Comparison of ENCODE assay signal across 1 cellular context in genomic region chr6:158231551-158232444, GRCh38.
TF ChIP-seq lines count a peak whose summit lies in the region.

No MANE protein-coding gene starts in this region.

TF ChIP-seq in HepG2, 621 proteins besides CTCF, POLR2A, EP300 and RAD21 (continued from another document and continues in another):
- TF ChIP-seq ZNF280D (CRISPR knock-in tag; IDR thresholded peaks at IDR 0.05) (no peak), STAG1 (CRISPR knock-in tag; IDR thresholded peaks at IDR 0.05) (no peak), ISL2 (CRISPR knock-in tag; IDR thresholded peaks at IDR 0.05) (0 out of 2 replicates have a peak, but pooled peaks have one; percentile 30), PAF1 (CRISPR knock-in tag; IDR thresholded peaks at IDR 0.05) (no peak), CCDC6 (CRISPR knock-in tag; IDR thresholded peaks at IDR 0.05) (peak; percentile 69), MATR3 (CRISPR knock-in tag; IDR thresholded peaks at IDR 0.05) (no peak), SALL1 (CRISPR knock-in tag; IDR thresholded peaks at IDR 0.05) (peak; percentile 83), GFI1 (CRISPR knock-in tag; IDR thresholded peaks at IDR 0.05; ENCODE audit: borderline replicate concordance) (no peak), PITX1 (CRISPR knock-in tag; IDR thresholded peaks at IDR 0.05) (no peak), ISX (CRISPR knock-in tag; conservative IDR thresholded peaks at IDR 0.05) (no peak), PPARG (CRISPR knock-in tag; conservative IDR thresholded peaks at IDR 0.05) (no peak), ZNF180 (CRISPR knock-in tag; IDR thresholded peaks at IDR 0.05; ENCODE audit: borderline replicate concordance, low read depth) (no peak), TEAD2 (CRISPR knock-in tag; IDR thresholded peaks at IDR 0.05) (no peak), YEATS4 (CRISPR knock-in tag; IDR thresholded peaks at IDR 0.05; ENCODE audit: borderline replicate concordance) (peak; percentile 80), ZNF567 (CRISPR knock-in tag; IDR thresholded peaks at IDR 0.05; ENCODE audit: borderline replicate concordance) (no peak), ZBTB34 (CRISPR knock-in tag; IDR thresholded peaks at IDR 0.05) (no peak), NR1H2 (CRISPR knock-in tag; IDR thresholded peaks at IDR 0.05; ENCODE audit: borderline replicate concordance, low read depth) (no peak), ZNF703 (CRISPR knock-in tag; IDR thresholded peaks at IDR 0.05; ENCODE audit: borderline replicate concordance) (no peak), PHB2 (IDR thresholded peaks at IDR 0.05; ENCODE audit: partially characterized antibody) (no peak), GABPA (IDR thresholded peaks at IDR 0.05; ENCODE audit: low read depth, low read length) (peak; percentile 45), GABPA (CRISPR knock-in tag; IDR thresholded peaks at IDR 0.05; ENCODE audit: low read depth) (peak; percentile 75), TAF1 (CRISPR knock-in tag; IDR thresholded peaks at IDR 0.05) (peak; percentile 71), ZNF276 (CRISPR knock-in tag; IDR thresholded peaks at IDR 0.05; ENCODE audit: low read depth) (no peak), ZBTB49 (CRISPR knock-in tag; IDR thresholded peaks at IDR 0.05; ENCODE audit: borderline replicate concordance) (no peak), ZNF639 (CRISPR knock-in tag; conservative IDR thresholded peaks at IDR 0.05) (peak; percentile 68), HMGXB3 (CRISPR knock-in tag; IDR thresholded peaks at IDR 0.05; ENCODE audit: borderline replicate concordance) (no peak), HNRNPLL (IDR thresholded peaks at IDR 0.05; ENCODE audit: low read depth, low read length, poor library complexity, severe bottlenecking) (peak; percentile 64), KMT2B (CRISPR knock-in tag; IDR thresholded peaks at IDR 0.05) (peak; percentile 73), ZNF614 (CRISPR knock-in tag; IDR thresholded peaks at IDR 0.05; ENCODE audit: borderline replicate concordance) (no peak), NFYC (CRISPR knock-in tag; IDR thresholded peaks at IDR 0.05) (no peak), CBX1 (IDR thresholded peaks at IDR 0.05; ENCODE audit: low read depth) (no peak), SIN3A (IDR thresholded peaks at IDR 0.05; ENCODE audit: borderline replicate concordance, low read depth, low read length) (peak; percentile 74; the same call in 1 of the 2 replicates), ZBTB7B (CRISPR knock-in tag; IDR thresholded peaks at IDR 0.05) (peak; percentile 38; the same call in 1 of the 2 replicates), HIC2 (CRISPR knock-in tag; IDR thresholded peaks at IDR 0.05; ENCODE audit: low read depth) (peak; percentile 77), MXI1 (IDR thresholded peaks at IDR 0.05; ENCODE audit: borderline replicate concordance, low read depth, low read length) (no peak), HMG20A (CRISPR knock-in tag; IDR thresholded peaks at IDR 0.05; ENCODE audit: borderline replicate concordance) (no peak), ZNF784 (CRISPR knock-in tag; IDR thresholded peaks at IDR 0.05; ENCODE audit: borderline replicate concordance) (peak; percentile 69), FOXC1 (CRISPR knock-in tag; IDR thresholded peaks at IDR 0.05; ENCODE audit: borderline replicate concordance) (no peak)
